15 cellular contexts compared by ENCODE assay signal in the genomic region with DNA sequence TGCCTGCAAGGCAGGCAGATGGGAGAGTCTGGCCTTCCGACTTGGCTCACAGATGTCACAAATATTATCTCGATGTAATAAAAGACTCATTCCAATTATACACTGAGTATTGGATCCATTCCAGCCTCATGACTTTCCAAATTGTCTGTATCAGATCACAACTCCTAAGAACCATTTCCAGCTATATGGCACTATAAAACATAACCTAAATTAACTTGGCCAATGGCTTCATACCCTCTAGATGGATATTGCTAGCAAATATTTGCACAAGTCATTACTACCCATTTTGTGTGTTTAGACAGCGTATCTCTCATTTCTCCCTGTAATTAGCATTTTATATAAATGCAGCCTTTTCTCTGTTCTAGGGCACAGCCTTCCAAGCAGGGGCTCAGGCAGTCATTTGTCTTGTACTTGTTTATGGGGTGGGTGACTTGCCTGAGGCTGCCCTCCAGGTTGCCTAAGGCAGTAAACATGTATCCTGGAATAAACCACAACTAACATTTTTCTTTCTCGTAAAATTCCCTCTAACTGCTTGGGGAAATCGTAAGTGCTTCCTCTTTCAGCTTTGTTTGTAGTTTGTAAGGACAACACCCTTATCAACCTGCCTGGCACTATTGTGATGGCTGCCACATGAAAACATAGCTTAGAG.
DNase-seq lines count a peak whose midpoint lies in the region; ATAC-seq lines count a peak whose summit lies in the region.
"Had no signal": no experiment of that assay in that cellular context is flagged by ENCODE, and none has a peak within 500 bp of the region (broad histone marks: within the 10 kb centered on the region; RNA-seq: fewer than 3 reads in every experiment).

No MANE protein-coding gene starts in this region.

- DNase-seq in SKM-1 treated with dmso at 0.1 percent for 144 hours (lab: John Stamatoyannopoulos, UW; ENCODE audit: unreplicated experiment) (peak; percentile 3), SKM-1 (lab: John Stamatoyannopoulos, UW; ENCODE audit: unreplicated experiment) (no peak), NCI-H2081 (lab: John Stamatoyannopoulos, UW) (peak; percentile 88 to 96), NCI-H774 (lab: John Stamatoyannopoulos, UW) (peak; percentile 55), NOMO-1 (lab: John Stamatoyannopoulos, UW; ENCODE audit: unreplicated experiment in 2 of 2) (no peak), NCI-H226 (no peak)
- DNase-seq: amygdala; CD4-positive, CD25-positive, alpha-beta regulatory T cell; EL; left cardiac atrium; T-helper 1 cell had no signal

- ATAC-seq in HG02973 (IDR thresholded peaks at IDR 0.05; ENCODE audit: unreplicated experiment) (no peak), GM21576 (IDR thresholded peaks at IDR 0.05; ENCODE audit: unreplicated experiment) (no peak)
- ATAC-seq: GM12878, K562, left cardiac atrium had no signal

Comparison
In these comparisons a context has a peak if more than half of its experiments do, and no peak if none do; other contexts are left out.
1. DNase-seq: peak in SKM-1 treated with dmso at 0.1 percent for 144 hours (single experiment), NCI-H2081 (2 of 2) and NCI-H774 (single experiment); none in SKM-1 (single experiment), NOMO-1 (0 of 2) and NCI-H226 (single experiment).